In genomic region chr7:9071160-9071762, GRCh38 we compare ENCODE assay signal across 29 cellular contexts.
A peak's percentile ranks its signal among the peaks of the same experiment; 100 is the strongest.
DNase-seq lines count a peak whose midpoint lies in the region; ATAC-seq and TF ChIP-seq lines count a peak whose summit lies in the region.
"Had no signal": no experiment of that assay in that cellular context is flagged by ENCODE, and none has a peak within 500 bp of the region (broad histone marks: within the 10 kb centered on the region; RNA-seq: fewer than 3 reads in every experiment).

No MANE protein-coding gene starts in this region.

- no peak overlapping the region for H2AFZ ChIP-seq in SK-N-SH (ENCODE audit: low read depth)

- H3K27ac ChIP-seq in SK-N-SH (ENCODE audit: low read depth in 2 of 2, low read length in 1 of 2): no peak overlapping the region
- H3K27ac ChIP-seq: 22Rv1; A549; BLaER1; BLaER1 treated with 17β-estradiol and CSF1 and Interleukin-3, amounts not matched to agents 10 nM and 100 nM; C4-2B had no signal

- no peak for ATAC-seq in SK-N-SH treated with all-trans-retinoic acid at 6 μM for 48 hours
- ATAC-seq: A549; CD8-positive, alpha-beta T cell had no signal

- no peaks in the 10 kb centered on the region for H3K9me3 ChIP-seq in SK-N-SH
- H3K9me3 ChIP-seq: BE2C; BLaER1; BLaER1 treated with 17β-estradiol and CSF1 and Interleukin-3, amounts not matched to agents 10 nM and 100 nM; Caco-2 had no signal

- TF ChIP-seq RAD21 in SK-N-SH (IDR thresholded peaks at IDR 0.05; ENCODE audit: low read length): peak; percentile 22; the same call in 1 of the 2 replicates

- H3F3A ChIP-seq in SK-N-SH (replicated peaks; ENCODE audit: insufficient read depth): no peaks in the 10 kb centered on the region

- H3K79me2 ChIP-seq in SK-N-SH (ENCODE audit: insufficient read depth): no peaks in the 10 kb centered on the region

- DNase-seq in SK-N-SH (peak; percentile 12), CD1c-positive myeloid dendritic cell (ENCODE audit: extremely low spot score) (no peak), head of caudate nucleus (no peak)
- DNase-seq: 8988T; ACHN; AML-193; BE2C; C1 segment of cervical spinal cord; Caco-2; Calu3; CD4-positive, alpha-beta memory T cell; CD4-positive, alpha-beta T cell; CD4-positive, CD25-positive, alpha-beta regulatory T cell; CD8-positive, alpha-beta memory T cell; CD8-positive, alpha-beta T cell; COR-L47; DMS 273 treated with DMSO at 0.1 percent for 48 hours; DMS153; DMS53; DMS79; DMS79 treated with DMSO at 0.1 percent for 48 hours; DND-41; EL had no signal

- POLR2A ChIA-PET in SK-N-SH (lab: Yijun Ruan, JAX): no interaction called here

- no peaks in the 10 kb centered on the region for H3K9me2 ChIP-seq in SK-N-SH

- CTCF ChIA-PET in SK-N-SH (lab: Yijun Ruan, JAX): interaction anchor here (0.9 to 2.1 kb wide), 6 partner anchors 9 to 1818 kb away, joined by 3 to 6 read pairs (median 4); no protein-coding TSS in a partner anchor

- no peaks in the 10 kb centered on the region for H3K27me3 ChIP-seq in SK-N-SH (ENCODE audit: insufficient read depth)
- H3K27me3 ChIP-seq: BE2C; BLaER1; BLaER1 treated with 17β-estradiol and CSF1 and Interleukin-3, amounts not matched to agents 10 nM and 100 nM had no signal

- no peaks in the 10 kb centered on the region; a peak in 1 of 4 replicates for H3K4me1 ChIP-seq in SK-N-SH (ENCODE audit: control insufficient read depth in 1 of 2, insufficient read depth in 2 of 2, low read depth in 1 of 2, low read length in 1 of 2)
- H3K4me1 ChIP-seq: A549; BLaER1; BLaER1 treated with 17β-estradiol and CSF1 and Interleukin-3, amounts not matched to agents 10 nM and 100 nM; Caco-2 had no signal

- no peak overlapping the region for H3K4me2 ChIP-seq in SK-N-SH
- H3K4me2 ChIP-seq: A549; BLaER1; BLaER1 treated with 17β-estradiol and CSF1 and Interleukin-3, amounts not matched to agents 10 nM and 100 nM had no signal

- no peaks in the 10 kb centered on the region for H3K36me3 ChIP-seq in SK-N-SH (replicated peaks in 1 of 2; ENCODE audit: control insufficient read depth in 1 of 2, insufficient read depth in 2 of 2, low read length in 1 of 2)
- H3K36me3 ChIP-seq: BE2C; BLaER1; BLaER1 treated with 17β-estradiol and CSF1 and Interleukin-3, amounts not matched to agents 10 nM and 100 nM had no signal

- no peaks in the 10 kb centered on the region for H4K20me1 ChIP-seq in SK-N-SH (ENCODE audit: insufficient read depth)
- H4K20me1 ChIP-seq: BLaER1; BLaER1 treated with 17β-estradiol and CSF1 and Interleukin-3, amounts not matched to agents 10 nM and 100 nM had no signal

- intact Hi-C loops in head of caudate nucleus (cut with DNase I): no loop called here

- WGBS in SK-N-SH (ENCODE audit: low lambda C conversion rate): 15% methylated on average over 4 of the region's 4 CpGs

- no peak for TF ChIP-seq CTCF in SK-N-SH (IDR thresholded peaks at IDR 0.05)

- H3K4me3 ChIP-seq in SK-N-SH (ENCODE audit: low read depth in 2 of 2, low read length in 1 of 2): no peak overlapping the region
- H3K4me3 ChIP-seq: A549; BLaER1; BLaER1 treated with 17β-estradiol and CSF1 and Interleukin-3, amounts not matched to agents 10 nM and 100 nM had no signal

- peak in 1 of 2 experiments; percentile 72; a peak in 2 of 4 replicates for TF ChIP-seq EP300 in SK-N-SH (IDR thresholded peaks at IDR 0.05; ENCODE audit: borderline replicate concordance in 1 of 2, low read depth in 1 of 2, low read length in 1 of 2)

- H3K9ac ChIP-seq in SK-N-SH: no peak overlapping the region
- H3K9ac ChIP-seq: BLaER1; BLaER1 treated with 17β-estradiol and CSF1 and Interleukin-3, amounts not matched to agents 10 nM and 100 nM had no signal

TF ChIP-seq in SK-N-SH, 30 proteins besides CTCF, POLR2A, EP300 and RAD21 (continues in another document):
- TF ChIP-seq SIN3A (IDR thresholded peaks at IDR 0.05; ENCODE audit: borderline replicate concordance, low read depth, low read length) (no peak), FOXJ3 (CRISPR knock-in tag; IDR thresholded peaks at IDR 0.05) (no peak), MEF2A (IDR thresholded peaks at IDR 0.05; ENCODE audit: borderline replicate concordance, low read depth) (no peak), PBX3 (IDR thresholded peaks at IDR 0.05) (no peak), FOXM1 (IDR thresholded peaks at IDR 0.05; ENCODE audit: low read depth) (no peak), FOSL2 (IDR thresholded peaks at IDR 0.05; ENCODE audit: borderline replicate concordance, low read depth) (no peak), TAF1 (IDR thresholded peaks at IDR 0.05; ENCODE audit: borderline replicate concordance, low read depth, low read length) (no peak), ZBTB33 (IDR thresholded peaks at IDR 0.05; ENCODE audit: borderline replicate concordance, low read depth) (no peak), GATA2 (CRISPR knock-in tag; IDR thresholded peaks at IDR 0.05) (peak; percentile 89), ELF1 (IDR thresholded peaks at IDR 0.05) (no peak)

TF ChIP-seq in SK-N-SH treated with all-trans-retinoic acid at 6 μM for 48 hours, 23 proteins besides CTCF, POLR2A, EP300 and RAD21:
- TF ChIP-seq ARNTL (CRISPR knock-in tag; IDR thresholded peaks at IDR 0.05; ENCODE audit: borderline replicate concordance, low read depth): no peak
- no peak for TF ChIP-seq ZC3H10 (CRISPR knock-in tag; IDR thresholded peaks at IDR 0.05)
- TF ChIP-seq CSRNP3 (CRISPR knock-in tag; IDR thresholded peaks at IDR 0.05): no peak
- TF ChIP-seq ZFP3 (CRISPR knock-in tag; IDR thresholded peaks at IDR 0.05): no peak
- no peak for TF ChIP-seq OSR1 (CRISPR knock-in tag; IDR thresholded peaks at IDR 0.05)
- TF ChIP-seq BACH2 (CRISPR knock-in tag; IDR thresholded peaks at IDR 0.05; ENCODE audit: borderline replicate concordance): no peak
- peak; percentile 73; the same call in 1 of the 2 replicates for TF ChIP-seq TCF4 (CRISPR knock-in tag; IDR thresholded peaks at IDR 0.05; ENCODE audit: borderline replicate concordance)
- TF ChIP-seq ZFP30 (CRISPR knock-in tag; IDR thresholded peaks at IDR 0.05): no peak
